In the genomic region with DNA sequence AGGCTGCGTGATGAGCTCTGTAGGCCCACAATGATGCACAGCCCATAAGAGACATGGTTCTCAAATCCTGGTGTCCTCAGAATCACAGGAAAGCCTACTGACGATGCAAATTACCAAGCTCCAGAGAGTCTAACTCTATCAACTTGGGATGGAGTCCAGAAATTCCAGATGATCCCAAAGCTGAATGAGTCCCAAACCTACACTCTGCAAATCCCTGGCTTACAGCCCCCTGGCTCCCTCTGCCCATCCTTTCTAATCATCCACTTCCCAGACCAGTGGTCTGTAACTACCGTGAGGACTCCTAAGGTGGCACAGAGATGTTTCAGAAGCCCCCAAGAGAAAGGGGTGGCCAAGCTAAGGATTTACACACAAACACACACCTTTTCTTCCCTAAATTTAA, we compare ENCODE assay signal across 33 cellular contexts.
"Had no signal": no experiment of that assay in that cellular context is flagged by ENCODE, and none has a peak within 500 bp of the region (broad histone marks: within the 10 kb centered on the region; RNA-seq: fewer than 3 reads in every experiment).

No MANE protein-coding gene starts in this region.

- FAIRE-seq: astrocyte, RCC 7860, TTC549 had no signal

- H3K4me1 ChIP-seq: breast epithelium had no signal

- H3K9me3 Mint-ChIP-seq: activated CD4-positive, alpha-beta T cell treated with anti-CD3 and anti-CD28 coated beads, Interleukin-2, amount 10 ng/mL, durations not matched to agents 7 days and 5 days; activated naive CD4-positive, alpha-beta T cell treated with anti-CD3 and anti-CD28 coated beads for 36 hours; activated naive CD4-positive, alpha-beta T cell treated with anti-CD3 and anti-CD28 coated beads, Interleukin-2, amount 50 U/mL, for 72 hours; activated T-cell treated with anti-CD3 and anti-CD28 coated beads, Interleukin-2, amount 50 U/mL, for 4 hours; activated T-helper 1 cell treated with anti-CD3 and anti-CD28 coated beads, Interleukin-12 subunit alpha, Interleukin-12 subunit beta, Interleukin-2, Interleukin-4 antibody, amounts not matched to agents 30 ng/mL and 10 ng/mL and 1 ng/mL, durations not matched to agents 14 hours and 24 hours and 36 hours; T-helper 1 cell treated with Interleukin-12 subunit alpha and Interleukin-12 subunit beta and Interleukin-4 antibody, amounts not matched to agents 30 μg/mL and 1 μg/mL, for 36 hours; T-helper 2 cell treated with Interferon-gamma antibody and Interleukin-4, amounts not matched to agents 5 μg/mL and 100 μg/mL, for 36 hours had no signal

- H3K9me3 ChIP-seq: adrenal gland, body of pancreas, breast epithelium had no signal

- H3K36me3 Mint-ChIP-seq: activated naive CD4-positive, alpha-beta T cell treated with anti-CD3 and anti-CD28 coated beads, Interleukin-2, amount 50 U/mL, for 72 hours had no signal

- ATAC-seq: activated CD4-positive, alpha-beta T cell treated with anti-CD3 and anti-CD28 coated beads for 36 hours; activated naive CD4-positive, alpha-beta T cell treated with anti-CD3 and anti-CD28 coated beads, Interleukin-2, amount 50 U/mL, for 72 hours; activated T-cell treated with anti-CD3 and anti-CD28 coated beads, Interleukin-2, amount 50 U/mL, for 4 hours; body of pancreas; PC-3 had no signal

- H3K27me3 ChIP-seq: adrenal gland, body of pancreas, breast epithelium had no signal

- DNase-seq: activated CD4-positive, alpha-beta T cell treated with anti-CD3 and anti-CD28 coated beads for 36 hours; activated CD4-positive, alpha-beta T cell treated with anti-CD3 and anti-CD28 coated beads, Interleukin-2, amount 10 ng/mL, durations not matched to agents 7 days and 5 days; activated CD4-positive, alpha-beta T cell treated with anti-CD3 and anti-CD28 coated beads, Interleukin-2, amount 50 U/mL, for 48 hours; activated CD8-positive, alpha-beta memory T cell treated with anti-CD3 and anti-CD28 coated beads, Interleukin-2, amount 50 U/mL, for 4 hours; activated gamma-delta T cell treated with Interleukin-2 at 50 U/mL for 16 hours; activated naive CD4-positive, alpha-beta T cell treated with anti-CD3 and anti-CD28 coated beads for 36 hours; activated T-cell treated with anti-CD3 and anti-CD28 coated beads for 4 hours; activated T-cell treated with anti-CD3 and anti-CD28 coated beads, Interleukin-2, amount 50 U/mL, for 4 hours; adrenal gland; body of pancreas; caudate nucleus; cerebellar nuclear complex; NCI-H1092 treated with DMSO at 0.1 percent for 48 hours; NCI-H1417; NCI-H146; NCI-H187; NCI-H2029 treated with DMSO at 0.1 percent for 48 hours; NCI-H2107; NCI-H2171; NCI-H510A; NCI-H526; NCI-H748 treated with DMSO at 0.1 percent for 48 hours; NK-92 treated with Interleukin-12 subunit alpha and Interleukin-12 subunit beta, amount 100 ng/mL, for 24 hours; PC-3; Right ventricle myocardium superior had no signal

- H3K4me1 Mint-ChIP-seq: activated CD4-positive, alpha-beta T cell treated with anti-CD3 and anti-CD28 coated beads for 36 hours had no signal

- H3K27ac Mint-ChIP-seq: activated CD4-positive, alpha-beta T cell treated with anti-CD3 and anti-CD28 coated beads for 36 hours; activated CD4-positive, alpha-beta T cell treated with anti-CD3 and anti-CD28 coated beads, Interleukin-2, amount 10 ng/mL, durations not matched to agents 7 days and 5 days; activated naive CD4-positive, alpha-beta T cell treated with anti-CD3 and anti-CD28 coated beads for 36 hours; activated T-helper 1 cell treated with anti-CD3 and anti-CD28 coated beads, Interleukin-12 subunit alpha, Interleukin-12 subunit beta, Interleukin-2, Interleukin-4 antibody, amounts not matched to agents 30 ng/mL and 10 ng/mL and 1 ng/mL, durations not matched to agents 14 hours and 24 hours and 36 hours; T-helper 1 cell treated with Interleukin-12 subunit alpha and Interleukin-12 subunit beta and Interleukin-4 antibody, amounts not matched to agents 30 μg/mL and 1 μg/mL, for 36 hours; T-helper 2 cell treated with Interferon-gamma antibody and Interleukin-4, amounts not matched to agents 5 μg/mL and 100 μg/mL, for 36 hours had no signal

- H3K4me3 Mint-ChIP-seq: activated CD4-positive, alpha-beta T cell treated with anti-CD3 and anti-CD28 coated beads for 36 hours; activated CD4-positive, alpha-beta T cell treated with anti-CD3 and anti-CD28 coated beads, Interleukin-2, amount 10 ng/mL, durations not matched to agents 7 days and 5 days; activated naive CD4-positive, alpha-beta T cell treated with anti-CD3 and anti-CD28 coated beads for 36 hours; activated T-cell treated with anti-CD3 and anti-CD28 coated beads, Interleukin-2, amount 50 U/mL, for 4 hours; activated T-helper 1 cell treated with anti-CD3 and anti-CD28 coated beads, Interleukin-12 subunit alpha, Interleukin-12 subunit beta, Interleukin-2, Interleukin-4 antibody, amounts not matched to agents 30 ng/mL and 10 ng/mL and 1 ng/mL, durations not matched to agents 14 hours and 24 hours and 36 hours; T-helper 1 cell treated with Interleukin-12 subunit alpha and Interleukin-12 subunit beta and Interleukin-4 antibody, amounts not matched to agents 30 μg/mL and 1 μg/mL, for 36 hours; T-helper 2 cell treated with Interferon-gamma antibody and Interleukin-4, amounts not matched to agents 5 μg/mL and 100 μg/mL, for 36 hours had no signal

- H3K27me3 Mint-ChIP-seq: activated CD4-positive, alpha-beta T cell treated with anti-CD3 and anti-CD28 coated beads for 36 hours; activated CD4-positive, alpha-beta T cell treated with anti-CD3 and anti-CD28 coated beads, Interleukin-2, amount 10 ng/mL, durations not matched to agents 7 days and 5 days had no signal

- H3K4me3 ChIP-seq: adrenal gland, body of pancreas, breast epithelium had no signal

- H3K27ac ChIP-seq: body of pancreas had no signal
